14 cellular contexts compared by ENCODE assay signal in genomic region chr6:163249651-163250101, GRCh38.
DNase-seq lines count a peak whose midpoint lies in the region; ATAC-seq and TF ChIP-seq lines count a peak whose summit lies in the region.
"Had no signal": no experiment of that assay in that cellular context is flagged by ENCODE, and none has a peak within 500 bp of the region (broad histone marks: within the 10 kb centered on the region; RNA-seq: fewer than 3 reads in every experiment).

No MANE protein-coding gene starts in this region.

- H3K36me3 ChIP-seq in suprapubic skin = no peaks in the 10 kb centered on the region
- H3K36me3 ChIP-seq: BLaER1, tibial artery had no signal

- no peak for TF ChIP-seq POLR2A in suprapubic skin (IDR thresholded peaks at IDR 0.05)

- no peak for ATAC-seq in HG02642 (IDR thresholded peaks at IDR 0.05; ENCODE audit: poor library complexity, unreplicated experiment)
- ATAC-seq: activated CD4-positive, CD25-positive, alpha-beta regulatory T cell treated with anti-CD3 and anti-CD28 coated beads, Interleukin-2, amount 50 U/mL, for 24 hours had no signal

- intact Hi-C loops in CD14-positive monocyte (cut with micrococcal nuclease) = no loop called here

- no peaks in the 10 kb centered on the region for H3K9me3 ChIP-seq in suprapubic skin
- H3K9me3 ChIP-seq: BLaER1, tibial artery had no signal

- TF ChIP-seq CTCF in CD14-positive monocyte (IDR thresholded peaks at IDR 0.05) (no peak), suprapubic skin (IDR thresholded peaks at IDR 0.05) (no peak)

- no peak overlapping the region for H3K27ac ChIP-seq in suprapubic skin
- H3K27ac ChIP-seq: BLaER1, tibial artery had no signal

- H3K27me3 ChIP-seq in suprapubic skin = no peaks in the 10 kb centered on the region
- H3K27me3 ChIP-seq: BLaER1, tibial artery had no signal

- WGBS in suprapubic skin = 78% methylated on average over 8 of the region's 8 CpGs

- no peak overlapping the region for H3K4me3 ChIP-seq in suprapubic skin
- H3K4me3 ChIP-seq: BLaER1, tibial artery had no signal

- peaks cover 0 to 2% (median 0%) of the 10 kb centered on the region in 7 donors for H3K9me3 Mint-ChIP-seq in CD14-positive monocyte
- H3K9me3 Mint-ChIP-seq: memory B cell had no signal

- peaks cover 18% of the 10 kb centered on the region for H3K4me1 Mint-ChIP-seq in CD14-positive monocyte
- H3K4me1 Mint-ChIP-seq: memory B cell had no signal

- TF ChIP-seq EP300 in suprapubic skin (IDR thresholded peaks at IDR 0.05) = no peak

- H3K27me3 Mint-ChIP-seq in CD14-positive monocyte (ENCODE audit: low read depth in 3 of 3) = peaks cover 0 to 6% (median 4%) of the 10 kb centered on the region in 3 donors

- no peaks in the 10 kb centered on the region for H3K36me3 Mint-ChIP-seq in CD14-positive monocyte
- H3K36me3 Mint-ChIP-seq: memory B cell had no signal

- DNase-seq in CD14-positive monocyte (ENCODE audit: low spot score) (no peak), M059J (ENCODE audit: low read depth) (peak; percentile 83), astrocyte of the hippocampus (ENCODE audit: low read depth, low spot score) (peak; percentile 92), midbrain (lab: John Stamatoyannopoulos, UW) (peak; percentile 79), suprapubic skin (ENCODE audit: low spot score in 2 of 2) (no peak), GM19238 (ENCODE audit: insufficient read length, low spot score) (no peak), SIG-M5 (lab: John Stamatoyannopoulos, UW) (no peak)
- DNase-seq: activated gamma-delta T cell, glutamatergic neuron, tibial artery had no signal

- peak overlapping the region in 3 of 7 donors; percentile 28 to 81 (median 69) for H3K27ac Mint-ChIP-seq in CD14-positive monocyte
- H3K27ac Mint-ChIP-seq: memory B cell had no signal

- H3K4me3 Mint-ChIP-seq in CD14-positive monocyte = peak overlapping the region; percentile 52 to 74
- H3K4me3 Mint-ChIP-seq: memory B cell had no signal

- H3K4me1 ChIP-seq in suprapubic skin = no peaks in the 10 kb centered on the region
- H3K4me1 ChIP-seq: tibial artery had no signal

Comparison
In these comparisons a context has a peak if more than half of its experiments do, and no peak if none do; other contexts are left out.
1. DNase-seq: peak in M059J (single experiment), astrocyte of the hippocampus (single experiment) and midbrain (single experiment); none in CD14-positive monocyte (single experiment), suprapubic skin (0 of 2), GM19238 (single experiment) and SIG-M5 (single experiment).